ENCODE assay signal across 1 cellular context in the genomic region with DNA sequence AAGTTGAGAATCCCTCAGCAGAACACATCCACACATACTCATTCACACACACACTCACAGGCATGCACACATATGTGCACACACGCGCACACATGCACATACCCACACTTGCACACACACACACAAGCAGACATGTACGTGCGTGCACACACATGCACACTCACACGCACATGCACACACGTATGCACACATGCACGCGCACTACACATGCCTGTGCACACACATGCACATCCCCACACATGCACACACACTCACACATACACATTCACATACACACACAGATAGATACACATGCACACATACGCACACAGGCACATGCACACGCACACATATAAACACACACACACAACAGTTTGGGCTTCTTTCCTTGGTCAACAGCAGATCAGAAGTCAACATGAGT.
TF ChIP-seq lines count a peak whose summit lies in the region.

No MANE protein-coding gene starts in this region.

TF ChIP-seq in GM12878, 131 proteins besides CTCF, POLR2A, EP300 and RAD21 (continued from another document):
- TF ChIP-seq, protein P1, sequence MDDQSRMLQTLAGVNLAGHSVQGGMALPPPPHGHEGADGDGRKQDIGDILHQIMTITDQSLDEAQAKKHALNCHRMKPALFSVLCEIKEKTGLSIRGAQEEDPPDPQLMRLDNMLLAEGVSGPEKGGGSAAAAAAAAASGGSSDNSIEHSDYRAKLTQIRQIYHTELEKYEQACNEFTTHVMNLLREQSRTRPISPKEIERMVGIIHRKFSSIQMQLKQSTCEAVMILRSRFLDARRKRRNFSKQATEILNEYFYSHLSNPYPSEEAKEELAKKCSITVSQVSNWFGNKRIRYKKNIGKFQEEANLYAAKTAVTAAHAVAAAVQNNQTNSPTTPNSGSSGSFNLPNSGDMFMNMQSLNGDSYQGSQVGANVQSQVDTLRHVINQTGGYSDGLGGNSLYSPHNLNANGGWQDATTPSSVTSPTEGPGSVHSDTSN (IDR thresholded peaks at IDR 0.05; ENCODE audit: insufficient replicate concordance, low read depth, low read length): peak; percentile 33
- TF ChIP-seq NFIC (IDR thresholded peaks at IDR 0.05; ENCODE audit: low read depth, low read length) (0 out of 2 replicates have a peak, but pooled peaks have one; percentile 28), ETV6 (conservative IDR thresholded peaks at IDR 0.05 in 1 of 2, IDR thresholded peaks at IDR 0.05 in 1 of 2; ENCODE audit: borderline replicate concordance in 1 of 2, low read depth in 1 of 2) (no peak), SMAD5 (IDR thresholded peaks at IDR 0.05; ENCODE audit: low read depth) (no peak), BRCA1 (IDR thresholded peaks at IDR 0.05; ENCODE audit: low read depth, low read length) (no peak), SP1 (IDR thresholded peaks at IDR 0.05; ENCODE audit: low read depth, low read length) (no peak), FOS (IDR thresholded peaks at IDR 0.05; ENCODE audit: borderline replicate concordance, extremely low read depth, insufficient read length) (no peak)
- TF ChIP-seq, protein P2, sequence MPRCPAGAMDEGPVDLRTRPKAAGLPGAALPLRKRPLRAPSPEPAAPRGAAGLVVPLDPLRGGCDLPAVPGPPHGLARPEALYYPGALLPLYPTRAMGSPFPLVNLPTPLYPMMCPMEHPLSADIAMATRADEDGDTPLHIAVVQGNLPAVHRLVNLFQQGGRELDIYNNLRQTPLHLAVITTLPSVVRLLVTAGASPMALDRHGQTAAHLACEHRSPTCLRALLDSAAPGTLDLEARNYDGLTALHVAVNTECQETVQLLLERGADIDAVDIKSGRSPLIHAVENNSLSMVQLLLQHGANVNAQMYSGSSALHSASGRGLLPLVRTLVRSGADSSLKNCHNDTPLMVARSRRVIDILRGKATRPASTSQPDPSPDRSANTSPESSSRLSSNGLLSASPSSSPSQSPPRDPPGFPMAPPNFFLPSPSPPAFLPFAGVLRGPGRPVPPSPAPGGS (IDR thresholded peaks at IDR 0.05; ENCODE audit: borderline replicate concordance, insufficient read depth, low read depth, low read length, poor library complexity, severe bottlenecking): peak; percentile 97
- TF ChIP-seq, protein P3, sequence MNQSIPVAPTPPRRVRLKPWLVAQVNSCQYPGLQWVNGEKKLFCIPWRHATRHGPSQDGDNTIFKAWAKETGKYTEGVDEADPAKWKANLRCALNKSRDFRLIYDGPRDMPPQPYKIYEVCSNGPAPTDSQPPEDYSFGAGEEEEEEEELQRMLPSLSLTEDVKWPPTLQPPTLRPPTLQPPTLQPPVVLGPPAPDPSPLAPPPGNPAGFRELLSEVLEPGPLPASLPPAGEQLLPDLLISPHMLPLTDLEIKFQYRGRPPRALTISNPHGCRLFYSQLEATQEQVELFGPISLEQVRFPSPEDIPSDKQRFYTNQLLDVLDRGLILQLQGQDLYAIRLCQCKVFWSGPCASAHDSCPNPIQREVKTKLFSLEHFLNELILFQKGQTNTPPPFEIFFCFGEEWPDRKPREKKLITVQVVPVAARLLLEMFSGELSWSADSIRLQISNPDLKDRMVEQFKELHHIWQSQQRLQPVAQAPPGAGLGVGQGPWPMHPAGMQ (IDR thresholded peaks at IDR 0.05; ENCODE audit: borderline replicate concordance): no peak
- TF ChIP-seq, protein P4, sequence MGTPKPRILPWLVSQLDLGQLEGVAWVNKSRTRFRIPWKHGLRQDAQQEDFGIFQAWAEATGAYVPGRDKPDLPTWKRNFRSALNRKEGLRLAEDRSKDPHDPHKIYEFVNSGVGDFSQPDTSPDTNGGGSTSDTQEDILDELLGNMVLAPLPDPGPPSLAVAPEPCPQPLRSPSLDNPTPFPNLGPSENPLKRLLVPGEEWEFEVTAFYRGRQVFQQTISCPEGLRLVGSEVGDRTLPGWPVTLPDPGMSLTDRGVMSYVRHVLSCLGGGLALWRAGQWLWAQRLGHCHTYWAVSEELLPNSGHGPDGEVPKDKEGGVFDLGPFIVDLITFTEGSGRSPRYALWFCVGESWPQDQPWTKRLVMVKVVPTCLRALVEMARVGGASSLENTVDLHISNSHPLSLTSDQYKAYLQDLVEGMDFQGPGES (IDR thresholded peaks at IDR 0.05): no peak
